ENCODE assay signal across 12 cellular contexts in the genomic region with DNA sequence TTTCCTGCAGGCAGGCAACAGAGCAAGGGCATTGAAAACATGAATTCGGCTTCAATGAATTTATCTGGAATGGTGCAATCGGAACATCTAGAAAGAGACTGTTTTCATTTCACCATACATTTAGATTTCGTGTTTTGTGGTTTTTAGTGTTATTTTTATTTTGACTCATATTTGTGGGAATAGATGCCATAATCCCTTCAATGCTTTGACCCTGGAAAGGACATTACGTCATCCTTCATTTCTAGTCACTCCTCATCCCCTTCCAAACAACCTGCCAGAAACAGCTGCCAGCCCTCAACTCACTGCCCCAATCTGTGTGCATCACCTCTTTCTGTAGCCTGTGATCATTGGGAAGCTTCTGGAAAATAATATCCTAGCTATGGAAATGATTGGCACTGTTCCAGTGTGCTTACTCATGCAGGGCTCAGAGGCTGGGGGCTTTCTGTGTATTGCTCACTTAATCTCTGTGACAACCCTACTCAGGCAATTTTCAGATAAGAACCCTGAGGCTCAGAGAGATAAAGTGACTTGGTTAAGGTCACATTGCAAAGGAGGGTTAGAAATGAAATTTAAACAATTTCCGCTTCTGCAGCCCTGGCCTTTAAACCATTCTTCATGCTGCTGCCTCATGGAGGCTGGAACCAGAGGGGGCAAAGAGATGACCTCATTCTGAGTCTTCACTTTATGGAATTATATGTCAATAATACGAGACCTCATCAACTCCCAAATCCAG. TPM values are rescaled to one million over a fixed set of nuclear protein-coding genes. Genes with fewer than 3 reads are reported as not detected.
DNase-seq lines count a peak whose midpoint lies in the region; TF ChIP-seq lines count a peak whose summit lies in the region.
"Had no signal": no experiment of that assay in that cellular context is flagged by ENCODE, and none has a peak within 500 bp of the region (broad histone marks: within the 10 kb centered on the region; RNA-seq: fewer than 3 reads in every experiment).

No MANE protein-coding gene starts in this region.

- peaks cover 11% of the 10 kb centered on the region for H3K27me3 Mint-ChIP-seq in activated T-helper 1 cell treated with anti-CD3 and anti-CD28 coated beads, Interleukin-12 subunit alpha, Interleukin-12 subunit beta, Interleukin-2, Interleukin-4 antibody, amounts not matched to agents 30 ng/mL and 10 ng/mL and 1 ng/mL, durations not matched to agents 14 hours and 24 hours and 36 hours (ENCODE audit: insufficient read depth)

- no peak overlapping the region for H3K27ac ChIP-seq in esophagus muscularis mucosa (replicated peaks in 1 of 4)
- H3K27ac ChIP-seq: SK-N-MC had no signal

- no peaks in the 10 kb centered on the region for H3K4me1 ChIP-seq in esophagus muscularis mucosa

- H3K36me3 Mint-ChIP-seq in activated T-helper 1 cell treated with anti-CD3 and anti-CD28 coated beads, Interleukin-12 subunit alpha, Interleukin-12 subunit beta, Interleukin-2, Interleukin-4 antibody, amounts not matched to agents 30 ng/mL and 10 ng/mL and 1 ng/mL, durations not matched to agents 14 hours and 24 hours and 36 hours (ENCODE audit: low read depth) = no peaks in the 10 kb centered on the region
- H3K36me3 Mint-ChIP-seq: brain; natural killer cell treated with Interleukin-12 subunit alpha and Interleukin-12 subunit beta and Interleukin-15 and Interleukin-18, amount 100 ng/mL, for 72 hours had no signal

- no peaks in the 10 kb centered on the region for H3K9me3 ChIP-seq in esophagus muscularis mucosa

- no peak overlapping the region for H3K27ac Mint-ChIP-seq in activated T-helper 1 cell treated with anti-CD3 and anti-CD28 coated beads, Interleukin-12 subunit alpha, Interleukin-12 subunit beta, Interleukin-2, Interleukin-4 antibody, amounts not matched to agents 30 ng/mL and 10 ng/mL and 1 ng/mL, durations not matched to agents 14 hours and 24 hours and 36 hours
- H3K27ac Mint-ChIP-seq: natural killer cell treated with Interleukin-12 subunit alpha and Interleukin-12 subunit beta and Interleukin-15 and Interleukin-18, amount 100 ng/mL, for 72 hours had no signal

- TF ChIP-seq EP300 in esophagus muscularis mucosa (IDR thresholded peaks at IDR 0.05) = no peak

- TF ChIP-seq POLR2A in esophagus muscularis mucosa (IDR thresholded peaks at IDR 0.05; ENCODE audit: low read depth) (no peak), lower leg skin (IDR thresholded peaks at IDR 0.05) (no peak)

- H3K27me3 ChIP-seq in esophagus muscularis mucosa = no peaks in the 10 kb centered on the region

- no peak overlapping the region for H3K4me3 Mint-ChIP-seq in activated T-helper 1 cell treated with anti-CD3 and anti-CD28 coated beads, Interleukin-12 subunit alpha, Interleukin-12 subunit beta, Interleukin-2, Interleukin-4 antibody, amounts not matched to agents 30 ng/mL and 10 ng/mL and 1 ng/mL, durations not matched to agents 14 hours and 24 hours and 36 hours
- H3K4me3 Mint-ChIP-seq: brain; natural killer cell treated with Interleukin-12 subunit alpha and Interleukin-12 subunit beta and Interleukin-15 and Interleukin-18, amount 100 ng/mL, for 72 hours had no signal

- peak; percentile 77 for DNase-seq in H4 (ENCODE audit: low spot score)
- DNase-seq in OCI-M1 (lab: John Stamatoyannopoulos, UW) = peak; percentile 91
- peak; percentile 96 to 99 for DNase-seq in cardiac fibroblast (ENCODE audit: low read depth in 2 of 2)
- peak; percentile 61 for DNase-seq in myocyte (ENCODE audit: low read depth)
- no peak for DNase-seq in esophagus muscularis mucosa (ENCODE audit: extremely low spot score)
- no peak for DNase-seq in lower leg skin (ENCODE audit: low spot score in 2 of 2)
- DNase-seq in activated T-helper 1 cell treated with anti-CD3 and anti-CD28 coated beads, Interleukin-12 subunit alpha, Interleukin-12 subunit beta, Interleukin-2, Interleukin-4 antibody, amounts not matched to agents 30 ng/mL and 10 ng/mL and 1 ng/mL, durations not matched to agents 14 hours and 24 hours and 36 hours (ENCODE audit: low spot score) = no peak
- DNase-seq in activated T-cell treated with anti-CD3 and anti-CD28 coated beads for 4 hours = no peak
- DNase-seq: NCI-H1930 had no signal

- no peaks in the 10 kb centered on the region for H3K9me3 Mint-ChIP-seq in activated T-helper 1 cell treated with anti-CD3 and anti-CD28 coated beads, Interleukin-12 subunit alpha, Interleukin-12 subunit beta, Interleukin-2, Interleukin-4 antibody, amounts not matched to agents 30 ng/mL and 10 ng/mL and 1 ng/mL, durations not matched to agents 14 hours and 24 hours and 36 hours
- H3K9me3 Mint-ChIP-seq: natural killer cell treated with Interleukin-12 subunit alpha and Interleukin-12 subunit beta and Interleukin-15 and Interleukin-18, amount 100 ng/mL, for 72 hours had no signal

- WGBS in esophagus muscularis mucosa = 79% methylated on average over 6 of the region's 6 CpGs
- 86 to 88% methylated on average over 6 of the region's 6 CpGs for whole genome bisulfite sequencing in lower leg skin, 2 donors

- H3K4me3 ChIP-seq in cardiac fibroblast (replicated peaks in 1 of 2; ENCODE audit: low read depth in 2 of 2, low read length in 2 of 2) (no peak overlapping the region), esophagus muscularis mucosa (no peak overlapping the region), lower leg skin (ENCODE audit: low read depth, poor library complexity, severe bottlenecking) (no peak overlapping the region)
- H3K4me3 ChIP-seq: SK-N-MC had no signal

- intact Hi-C loops in esophagus muscularis mucosa (cut with DNase I) = loop anchor here (5.0 kb wide), 1 partner anchor 84 kb away; no protein-coding TSS in a partner anchor
- intact Hi-C loops in lower leg skin (cut with DNase I; ENCODE audit: low total_unique reads) = no loop called here
- intact Hi-C loops in activated T-helper 1 cell treated with anti-CD3 and anti-CD28 coated beads, Interleukin-12 subunit alpha, Interleukin-12 subunit beta, Interleukin-2, Interleukin-4 antibody, amounts not matched to agents 30 ng/mL and 10 ng/mL and 1 ng/mL, durations not matched to agents 14 hours and 24 hours and 36 hours (cut with micrococcal nuclease) = no loop called here

- no peaks in the 10 kb centered on the region for H3K4me1 Mint-ChIP-seq in activated T-helper 1 cell treated with anti-CD3 and anti-CD28 coated beads, Interleukin-12 subunit alpha, Interleukin-12 subunit beta, Interleukin-2, Interleukin-4 antibody, amounts not matched to agents 30 ng/mL and 10 ng/mL and 1 ng/mL, durations not matched to agents 14 hours and 24 hours and 36 hours (ENCODE audit: low read depth)
- H3K4me1 Mint-ChIP-seq: brain had no signal

- TF ChIP-seq CTCF in cardiac fibroblast (IDR thresholded peaks at IDR 0.05; ENCODE audit: low read depth, low read length) (no peak), esophagus muscularis mucosa (IDR thresholded peaks at IDR 0.05) (no peak), lower leg skin (IDR thresholded peaks at IDR 0.05) (no peak)

- no peaks in the 10 kb centered on the region for H3K36me3 ChIP-seq in esophagus muscularis mucosa

RNA-seq across cellular contexts. Expression of gene KSR1, which starts 9.5 kb away (rescaled TPM):
- 3.9 and 7.4 TPM in 2 replicates for total RNA-seq in H4 (2014; rRNA removed; shearing (Covaris generic))
- total RNA-seq in myocyte = 11.7 and 13.9 TPM in 2 replicates
- 26.8 TPM for polyA plus RNA-seq in myocyte (2012)
- 10 to 100 TPM; 13.3 to 18.9 (median 13.7) TPM for total RNA-seq in esophagus muscularis mucosa
- 10 to 100 TPM; 26.0 to 37.5 (median 35.0) TPM for total RNA-seq in lower leg skin
- total RNA-seq in activated T-helper 1 cell treated with anti-CD3 and anti-CD28 coated beads, Interleukin-12 subunit alpha, Interleukin-12 subunit beta, Interleukin-2, Interleukin-4 antibody, amounts not matched to agents 30 ng/mL and 10 ng/mL and 1 ng/mL, durations not matched to agents 14 hours and 24 hours and 36 hours = 119 and 122 TPM in 2 replicates

Comparison
In these comparisons a context has a peak if more than half of its experiments do, and no peak if none do; other contexts are left out.
1. DNase-seq: peak in H4 (single experiment), OCI-M1 (single experiment), cardiac fibroblast (2 of 2) and myocyte (single experiment); none in esophagus muscularis mucosa (single experiment), lower leg skin (0 of 2), activated T-helper 1 cell treated with anti-CD3 and anti-CD28 coated beads, Interleukin-12 subunit alpha, Interleukin-12 subunit beta, Interleukin-2, Interleukin-4 antibody, amounts not matched to agents 30 ng/mL and 10 ng/mL and 1 ng/mL, durations not matched to agents 14 hours and 24 hours and 36 hours (single experiment) and activated T-cell treated with anti-CD3 and anti-CD28 coated beads for 4 hours (single experiment).